ENCODE assay signal across 2 cellular contexts in genomic region chr20:63433351-63433750, GRCh38.
TF ChIP-seq lines count a peak whose summit lies in the region.

No MANE protein-coding gene starts in this region.

TF ChIP-seq in HepG2, 621 proteins besides CTCF, POLR2A, EP300 and RAD21:
- TF ChIP-seq RBFOX2 (IDR thresholded peaks at IDR 0.05; ENCODE audit: low read depth, low read length) (no peak), CENPT (CRISPR knock-in tag; IDR thresholded peaks at IDR 0.05; ENCODE audit: low read depth) (no peak), PCBP1 (IDR thresholded peaks at IDR 0.05; ENCODE audit: borderline replicate concordance, low read depth, low read length) (0 out of 2 replicates have a peak, but pooled peaks have one; percentile 15), ZXDC (CRISPR knock-in tag; IDR thresholded peaks at IDR 0.05) (no peak), HMG20B (CRISPR knock-in tag; conservative IDR thresholded peaks at IDR 0.05) (no peak)

TF ChIP-seq in GM12878, 131 proteins besides CTCF, POLR2A, EP300 and RAD21:
- TF ChIP-seq SUZ12 (IDR thresholded peaks at IDR 0.05; ENCODE audit: unreplicated experiment): no peak
- TF ChIP-seq RUNX3 (IDR thresholded peaks at IDR 0.05; ENCODE audit: low read length): 0 out of 2 replicates have a peak, but pooled peaks have one; percentile 23
- TF ChIP-seq MEF2B (IDR thresholded peaks at IDR 0.05; ENCODE audit: partially characterized antibody, poor library complexity, severe bottlenecking): peak; percentile 56
- peak; percentile 59; the same call in 1 of the 2 replicates for TF ChIP-seq SPI1 (IDR thresholded peaks at IDR 0.05; ENCODE audit: borderline replicate concordance, insufficient read depth, low read depth, low read length)
- no peak for TF ChIP-seq WRNIP1 (IDR thresholded peaks at IDR 0.05; ENCODE audit: borderline replicate concordance, low read depth, low read length)
